ENCODE assay signal across 31 cellular contexts in the genomic region with DNA sequence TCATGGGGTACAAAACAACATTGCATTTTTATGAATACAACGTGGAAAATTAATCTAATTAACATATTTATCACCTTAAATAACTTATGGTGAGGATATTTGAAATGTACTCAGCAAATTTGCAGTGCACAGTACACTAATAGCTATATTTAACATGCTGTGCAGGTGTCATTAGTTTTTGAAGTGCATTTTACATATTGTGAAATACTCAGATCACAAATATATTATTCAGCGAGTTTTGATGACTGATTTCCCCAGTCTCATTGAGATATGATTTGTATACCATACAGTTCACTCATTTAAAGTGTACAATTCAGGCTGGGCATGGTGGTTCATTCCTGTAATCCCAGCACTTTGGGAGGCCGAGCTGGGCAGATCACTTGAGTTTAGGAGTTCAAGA.
"Had no signal": no experiment of that assay in that cellular context is flagged by ENCODE, and none has a peak within 500 bp of the region (broad histone marks: within the 10 kb centered on the region; RNA-seq: fewer than 3 reads in every experiment).

No MANE protein-coding gene starts in this region.

- H3K9me3 ChIP-seq: esophagus muscularis mucosa, gastrocnemius medialis, heart left ventricle had no signal

- H3K4me3 ChIP-seq: esophagus muscularis mucosa, gastrocnemius medialis, heart left ventricle had no signal

- H3K27me3 ChIP-seq: brain microvascular endothelial cell, esophagus muscularis mucosa, foreskin keratinocyte, gastrocnemius medialis, heart left ventricle had no signal

- H3K36me3 ChIP-seq: brain microvascular endothelial cell, esophagus muscularis mucosa, gastrocnemius medialis, heart left ventricle had no signal

- H3K4me1 ChIP-seq: foreskin keratinocyte had no signal

- H3K27ac ChIP-seq: brain microvascular endothelial cell, esophagus muscularis mucosa, foreskin keratinocyte, gastrocnemius medialis, heart left ventricle had no signal

- DNase-seq: activated CD4-positive, alpha-beta memory T cell treated with anti-CD3 and anti-CD28 coated beads, Interleukin-2, amount 10 ng/mL, durations not matched to agents 7 days and 5 days; activated CD4-positive, alpha-beta T cell treated with anti-CD3 and anti-CD28 coated beads for 1 hour; activated CD4-positive, alpha-beta T cell treated with anti-CD3 and anti-CD28 coated beads for 4 hours; activated CD4-positive, alpha-beta T cell treated with anti-CD3 and anti-CD28 coated beads, Interleukin-2, amount 10 ng/mL, durations not matched to agents 7 days and 5 days; activated CD4-positive, alpha-beta T cell treated with anti-CD3 and anti-CD28 coated beads, Interleukin-2, amount 50 U/mL, for 4 hours; activated CD8-positive, alpha-beta memory T cell treated with anti-CD3 and anti-CD28 coated beads, Interleukin-2, amount 50 U/mL, for 48 hours; activated gamma-delta T cell; activated naive CD4-positive, alpha-beta T cell; activated naive CD4-positive, alpha-beta T cell treated with anti-CD3 and anti-CD28 coated beads, Interleukin-2, amount 10 ng/mL, durations not matched to agents 7 days and 5 days; activated naive CD8-positive, alpha-beta T cell treated with anti-CD3 and anti-CD28 coated beads, Interleukin-2, amount 10 ng/mL, durations not matched to agents 7 days and 5 days; activated T-cell treated with anti-CD3 and anti-CD28 coated beads for 4 hours; activated T-cell treated with anti-CD3 and anti-CD28 coated beads, Interleukin-2, amount 50 U/mL, for 24 hours; activated T-cell treated with anti-CD3 and anti-CD28 coated beads, Interleukin-2, amount 50 U/mL, for 72 hours; brain microvascular endothelial cell; caudate nucleus; cortex of kidney; dermis blood vessel endothelial cell; effector CD4-positive, alpha-beta T cell; effector memory CD8-positive, alpha-beta T cell; erythroblast; foreskin keratinocyte; gastrocnemius medialis; glutamatergic neuron; heart left ventricle; T-helper 17 cell had no signal

- FAIRE-seq: astrocyte, bronchial epithelial cell, colon had no signal

- ATAC-seq: activated naive CD4-positive, alpha-beta T cell treated with anti-CD3 and anti-CD28 coated beads, Interleukin-2, amount 50 U/mL, for 72 hours; effector memory CD8-positive, alpha-beta T cell; foreskin keratinocyte; gastrocnemius medialis; heart left ventricle; T-helper 17 cell; WTC11 had no signal
